Comparison of ENCODE assay signal across 1 cellular context in genomic region chr5:145965804-145966203, GRCh38.
TF ChIP-seq lines count a peak whose summit lies in the region.

No MANE protein-coding gene starts in this region.

TF ChIP-seq in HepG2, 621 proteins besides CTCF, POLR2A, EP300 and RAD21 (continued from another document):
- TF ChIP-seq, protein P1, sequence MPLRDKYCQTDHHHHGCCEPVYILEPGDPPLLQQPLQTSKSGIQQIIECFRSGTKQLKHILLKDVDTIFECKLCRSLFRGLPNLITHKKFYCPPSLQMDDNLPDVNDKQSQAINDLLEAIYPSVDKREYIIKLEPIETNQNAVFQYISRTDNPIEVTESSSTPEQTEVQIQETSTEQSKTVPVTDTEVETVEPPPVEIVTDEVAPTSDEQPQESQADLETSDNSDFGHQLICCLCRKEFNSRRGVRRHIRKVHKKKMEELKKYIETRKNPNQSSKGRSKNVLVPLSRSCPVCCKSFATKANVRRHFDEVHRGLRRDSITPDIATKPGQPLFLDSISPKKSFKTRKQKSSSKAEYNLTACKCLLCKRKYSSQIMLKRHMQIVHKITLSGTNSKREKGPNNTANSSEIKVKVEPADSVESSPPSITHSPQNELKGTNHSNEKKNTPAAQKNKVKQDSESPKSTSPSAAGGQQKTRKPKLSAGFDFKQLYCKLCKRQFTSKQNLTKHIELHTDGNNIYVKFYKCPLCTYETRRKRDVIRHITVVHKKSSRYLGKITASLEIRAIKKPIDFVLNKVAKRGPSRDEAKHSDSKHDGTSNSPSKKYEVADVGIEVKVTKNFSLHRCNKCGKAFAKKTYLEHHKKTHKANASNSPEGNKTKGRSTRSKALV (CRISPR knock-in tag; IDR thresholded peaks at IDR 0.05), result no peak
- TF ChIP-seq, protein P2, sequence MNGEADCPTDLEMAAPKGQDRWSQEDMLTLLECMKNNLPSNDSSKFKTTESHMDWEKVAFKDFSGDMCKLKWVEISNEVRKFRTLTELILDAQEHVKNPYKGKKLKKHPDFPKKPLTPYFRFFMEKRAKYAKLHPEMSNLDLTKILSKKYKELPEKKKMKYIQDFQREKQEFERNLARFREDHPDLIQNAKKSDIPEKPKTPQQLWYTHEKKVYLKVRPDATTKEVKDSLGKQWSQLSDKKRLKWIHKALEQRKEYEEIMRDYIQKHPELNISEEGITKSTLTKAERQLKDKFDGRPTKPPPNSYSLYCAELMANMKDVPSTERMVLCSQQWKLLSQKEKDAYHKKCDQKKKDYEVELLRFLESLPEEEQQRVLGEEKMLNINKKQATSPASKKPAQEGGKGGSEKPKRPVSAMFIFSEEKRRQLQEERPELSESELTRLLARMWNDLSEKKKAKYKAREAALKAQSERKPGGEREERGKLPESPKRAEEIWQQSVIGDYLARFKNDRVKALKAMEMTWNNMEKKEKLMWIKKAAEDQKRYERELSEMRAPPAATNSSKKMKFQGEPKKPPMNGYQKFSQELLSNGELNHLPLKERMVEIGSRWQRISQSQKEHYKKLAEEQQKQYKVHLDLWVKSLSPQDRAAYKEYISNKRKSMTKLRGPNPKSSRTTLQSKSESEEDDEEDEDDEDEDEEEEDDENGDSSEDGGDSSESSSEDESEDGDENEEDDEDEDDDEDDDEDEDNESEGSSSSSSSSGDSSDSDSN (CRISPR knock-in tag; IDR thresholded peaks at IDR 0.05), result no peak
- TF ChIP-seq ZNF275 (CRISPR knock-in tag; IDR thresholded peaks at IDR 0.05; ENCODE audit: borderline replicate concordance), result no peak
- no peak for TF ChIP-seq RXRB (CRISPR knock-in tag; IDR thresholded peaks at IDR 0.05; ENCODE audit: borderline replicate concordance)
- no peak for TF ChIP-seq SIN3B (IDR thresholded peaks at IDR 0.05; ENCODE audit: low read length)
- no peak for TF ChIP-seq ZNF883 (CRISPR knock-in tag; IDR thresholded peaks at IDR 0.05; ENCODE audit: not compliant biosample characterization)
- TF ChIP-seq TBX2 (CRISPR knock-in tag; IDR thresholded peaks at IDR 0.05; ENCODE audit: borderline replicate concordance), result no peak
- TF ChIP-seq ATF7 (IDR thresholded peaks at IDR 0.05), result no peak
- TF ChIP-seq ATF7 (CRISPR knock-in tag; IDR thresholded peaks at IDR 0.05), result no peak
- TF ChIP-seq ZNF737 (CRISPR knock-in tag; IDR thresholded peaks at IDR 0.05; ENCODE audit: borderline replicate concordance), result no peak
- no peak for TF ChIP-seq RBM39 (IDR thresholded peaks at IDR 0.05; ENCODE audit: low read depth, low read length, poor library complexity, severe bottlenecking)
- TF ChIP-seq, protein P3, sequence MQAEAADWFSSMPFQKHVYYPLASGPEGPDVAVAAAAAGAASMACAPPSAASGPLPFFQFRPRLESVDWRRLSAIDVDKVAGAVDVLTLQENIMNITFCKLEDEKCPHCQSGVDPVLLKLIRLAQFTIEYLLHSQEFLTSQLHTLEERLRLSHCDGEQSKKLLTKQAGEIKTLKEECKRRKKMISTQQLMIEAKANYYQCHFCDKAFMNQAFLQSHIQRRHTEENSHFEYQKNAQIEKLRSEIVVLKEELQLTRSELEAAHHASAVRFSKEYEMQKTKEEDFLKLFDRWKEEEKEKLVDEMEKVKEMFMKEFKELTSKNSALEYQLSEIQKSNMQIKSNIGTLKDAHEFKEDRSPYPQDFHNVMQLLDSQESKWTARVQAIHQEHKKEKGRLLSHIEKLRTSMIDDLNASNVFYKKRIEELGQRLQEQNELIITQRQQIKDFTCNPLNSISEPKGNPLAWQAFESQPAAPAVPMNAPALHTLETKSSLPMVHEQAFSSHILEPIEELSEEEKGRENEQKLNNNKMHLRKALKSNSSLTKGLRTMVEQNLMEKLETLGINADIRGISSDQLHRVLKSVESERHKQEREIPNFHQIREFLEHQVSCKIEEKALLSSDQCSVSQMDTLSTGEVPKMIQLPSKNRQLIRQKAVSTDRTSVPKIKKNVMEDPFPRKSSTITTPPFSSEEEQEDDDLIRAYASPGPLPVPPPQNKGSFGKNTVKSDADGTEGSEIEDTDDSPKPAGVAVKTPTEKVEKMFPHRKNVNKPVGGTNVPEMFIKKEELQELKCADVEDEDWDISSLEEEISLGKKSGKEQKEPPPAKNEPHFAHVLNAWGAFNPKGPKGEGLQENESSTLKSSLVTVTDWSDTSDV (CRISPR knock-in tag; IDR thresholded peaks at IDR 0.05), result no peak
- TF ChIP-seq ZNF496 (CRISPR knock-in tag; IDR thresholded peaks at IDR 0.05; ENCODE audit: insufficient replicate concordance), result no peak
